In the genomic region with DNA sequence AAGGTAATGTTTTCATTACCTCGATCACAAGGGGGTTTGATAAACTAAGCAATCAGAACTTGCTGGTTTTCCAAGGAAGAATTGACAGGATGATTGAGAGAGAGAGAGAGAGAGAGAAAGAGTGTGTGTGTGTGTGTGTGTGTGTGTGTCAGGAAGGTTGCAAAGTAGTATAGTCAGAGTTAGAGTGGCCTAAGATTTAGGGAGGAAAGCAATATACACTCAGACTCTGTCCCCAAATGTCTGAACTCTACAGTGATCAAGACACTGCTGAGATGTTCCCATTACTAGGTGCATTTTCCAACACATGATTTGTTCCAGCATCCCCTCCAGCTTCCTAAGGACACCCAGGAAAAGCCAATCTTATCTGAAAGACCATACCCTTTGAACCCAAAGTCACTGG, we compare ENCODE assay signal across 17 cellular contexts.
DNase-seq lines count a peak whose midpoint lies in the region; ATAC-seq and TF ChIP-seq lines count a peak whose summit lies in the region.
"Had no signal": no experiment of that assay in that cellular context is flagged by ENCODE, and none has a peak within 500 bp of the region (broad histone marks: within the 10 kb centered on the region; RNA-seq: fewer than 3 reads in every experiment).

No MANE protein-coding gene starts in this region.

- peaks cover 21% of the 10 kb centered on the region for H3K36me3 Mint-ChIP-seq in T-helper 1 cell treated with Interleukin-12 subunit alpha and Interleukin-12 subunit beta and Interleukin-4 antibody, amounts not matched to agents 30 μg/mL and 1 μg/mL, for 36 hours (ENCODE audit: low read depth)
- peaks cover 3 to 12% (median 5%) of the 10 kb centered on the region in 3 donors for H3K36me3 Mint-ChIP-seq in CD8-positive, alpha-beta memory T cell
- H3K36me3 Mint-ChIP-seq in T-helper 2 cell treated with Interferon-gamma antibody and Interleukin-4, amounts not matched to agents 5 μg/mL and 100 μg/mL, for 36 hours (ENCODE audit: low read depth): peaks cover 13% of the 10 kb centered on the region
- no peaks in the 10 kb centered on the region for H3K36me3 Mint-ChIP-seq in central memory CD8-positive, alpha-beta T cell (ENCODE audit: insufficient read depth)
- H3K36me3 Mint-ChIP-seq: mesothelial cell of epicardium had no signal

- H3K36me3 ChIP-seq in CD8-positive, alpha-beta memory T cell (ENCODE audit: insufficient read depth, low read length): no peaks in the 10 kb centered on the region
- H3K36me3 ChIP-seq in ovary: no peaks in the 10 kb centered on the region
- H3K36me3 ChIP-seq: left ventricle myocardium inferior had no signal

- peak overlapping the region; percentile 51 for H3K4me3 Mint-ChIP-seq in T-helper 1 cell treated with Interleukin-12 subunit alpha and Interleukin-12 subunit beta and Interleukin-4 antibody, amounts not matched to agents 30 μg/mL and 1 μg/mL, for 36 hours
- H3K4me3 Mint-ChIP-seq in CD8-positive, alpha-beta memory T cell: peak overlapping the region in 6 of 7 donors; percentile 56 to 76 (median 72)
- H3K4me3 Mint-ChIP-seq in T-helper 2 cell treated with Interferon-gamma antibody and Interleukin-4, amounts not matched to agents 5 μg/mL and 100 μg/mL, for 36 hours: peak overlapping the region; percentile 64
- H3K4me3 Mint-ChIP-seq in central memory CD8-positive, alpha-beta T cell: peak overlapping the region; percentile 46
- H3K4me3 Mint-ChIP-seq: mesothelial cell of epicardium had no signal

- intact Hi-C loops in ovary (cut with DNase I): no loop called here

- no peak overlapping the region for H3K27ac ChIP-seq in CD8-positive, alpha-beta memory T cell (ENCODE audit: low read depth, low read length)
- no peak overlapping the region for H3K27ac ChIP-seq in ovary
- H3K27ac ChIP-seq: 22Rv1, left ventricle myocardium inferior had no signal

- WGBS in ovary, 3 donors: 56 to 75% (median 58%) methylated on average over 1 of the region's 1 CpG

- H3K4me1 Mint-ChIP-seq in T-helper 1 cell treated with Interleukin-12 subunit alpha and Interleukin-12 subunit beta and Interleukin-4 antibody, amounts not matched to agents 30 μg/mL and 1 μg/mL, for 36 hours (ENCODE audit: low read depth): peaks cover 77% of the 10 kb centered on the region
- H3K4me1 Mint-ChIP-seq in CD8-positive, alpha-beta memory T cell: peaks cover 63 to 94% (median 84%) of the 10 kb centered on the region in 3 donors
- peaks cover 79% of the 10 kb centered on the region for H3K4me1 Mint-ChIP-seq in T-helper 2 cell treated with Interferon-gamma antibody and Interleukin-4, amounts not matched to agents 5 μg/mL and 100 μg/mL, for 36 hours (ENCODE audit: low read depth)
- H3K4me1 Mint-ChIP-seq in central memory CD8-positive, alpha-beta T cell: peaks cover 72% of the 10 kb centered on the region
- H3K4me1 Mint-ChIP-seq: mesothelial cell of epicardium had no signal

- H3K4me3 ChIP-seq in CD8-positive, alpha-beta memory T cell (ENCODE audit: low read length): peak overlapping the region; percentile 21
- no peak overlapping the region for H3K4me3 ChIP-seq in ovary
- H3K4me3 ChIP-seq: left ventricle myocardium inferior, skin epidermis had no signal

- no peak for TF ChIP-seq POLR2A in ovary (IDR thresholded peaks at IDR 0.05)

- TF ChIP-seq CTCF in ovary (IDR thresholded peaks at IDR 0.05): no peak

- H3K9me3 Mint-ChIP-seq in T-helper 1 cell treated with Interleukin-12 subunit alpha and Interleukin-12 subunit beta and Interleukin-4 antibody, amounts not matched to agents 30 μg/mL and 1 μg/mL, for 36 hours: no peaks in the 10 kb centered on the region
- peaks cover 0 to 1% (median 0%) of the 10 kb centered on the region in 5 donors for H3K9me3 Mint-ChIP-seq in CD8-positive, alpha-beta memory T cell
- peaks cover 4% of the 10 kb centered on the region for H3K9me3 Mint-ChIP-seq in T-helper 2 cell treated with Interferon-gamma antibody and Interleukin-4, amounts not matched to agents 5 μg/mL and 100 μg/mL, for 36 hours
- H3K9me3 Mint-ChIP-seq in central memory CD8-positive, alpha-beta T cell: no peaks in the 10 kb centered on the region
- H3K9me3 Mint-ChIP-seq: mesothelial cell of epicardium had no signal

- H3K4me1 ChIP-seq in CD8-positive, alpha-beta memory T cell (ENCODE audit: insufficient read depth, low read length): peaks cover 83% of the 10 kb centered on the region
- H3K4me1 ChIP-seq in ovary (ENCODE audit: insufficient read depth): no peaks in the 10 kb centered on the region
- H3K4me1 ChIP-seq: left ventricle myocardium inferior had no signal

- DNase-seq in T-helper 1 cell (no peak), ovary (no peak), NCI-H1048 (lab: John Stamatoyannopoulos, UW) (no peak), NCI-H82 treated with DMSO at 0.1 percent for 48 hours (lab: John Stamatoyannopoulos, UW; ENCODE audit: unreplicated experiment) (no peak)
- no peak for DNase-seq in CD8-positive, alpha-beta memory T cell
- DNase-seq in T-helper 2 cell treated with Interferon-gamma antibody and Interleukin-4, amounts not matched to agents 5 μg/mL and 100 μg/mL, for 36 hours (ENCODE audit: low spot score): no peak
- no peak for DNase-seq in central memory CD8-positive, alpha-beta T cell (ENCODE audit: low spot score in 2 of 2)
- DNase-seq: Calu3, foreskin fibroblast, HCEC 1CT, left ventricle myocardium inferior, NCI-H1417 treated with DMSO at 0.1 percent for 48 hours, NCI-H526 had no signal

- peak overlapping the region; percentile 67 for H3K27ac Mint-ChIP-seq in T-helper 1 cell treated with Interleukin-12 subunit alpha and Interleukin-12 subunit beta and Interleukin-4 antibody, amounts not matched to agents 30 μg/mL and 1 μg/mL, for 36 hours
- peak overlapping the region; percentile 51 to 92 (median 84) for H3K27ac Mint-ChIP-seq in CD8-positive, alpha-beta memory T cell
- H3K27ac Mint-ChIP-seq in T-helper 2 cell treated with Interferon-gamma antibody and Interleukin-4, amounts not matched to agents 5 μg/mL and 100 μg/mL, for 36 hours: peak overlapping the region; percentile 58
- peak overlapping the region; percentile 88 for H3K27ac Mint-ChIP-seq in central memory CD8-positive, alpha-beta T cell (ENCODE audit: low read depth)
- H3K27ac Mint-ChIP-seq: mesothelial cell of epicardium had no signal

- H3K27me3 Mint-ChIP-seq in T-helper 1 cell treated with Interleukin-12 subunit alpha and Interleukin-12 subunit beta and Interleukin-4 antibody, amounts not matched to agents 30 μg/mL and 1 μg/mL, for 36 hours (ENCODE audit: low read depth): no peaks in the 10 kb centered on the region
- no peaks in the 10 kb centered on the region for H3K27me3 Mint-ChIP-seq in CD8-positive, alpha-beta memory T cell
- H3K27me3 Mint-ChIP-seq in T-helper 2 cell treated with Interferon-gamma antibody and Interleukin-4, amounts not matched to agents 5 μg/mL and 100 μg/mL, for 36 hours (ENCODE audit: low read depth): no peaks in the 10 kb centered on the region
- H3K27me3 Mint-ChIP-seq in central memory CD8-positive, alpha-beta T cell: no peaks in the 10 kb centered on the region

- POLR2A ChIA-PET in CD8-positive, alpha-beta memory T cell (lab: Charles Lee): interaction anchor here (1.4 kb wide), 1 partner anchor 11 kb away, joined by 3 read pairs; no protein-coding TSS in a partner anchor

- H3K27me3 ChIP-seq in CD8-positive, alpha-beta memory T cell (ENCODE audit: insufficient read depth, low read length, poor library complexity, severe bottlenecking): no peaks in the 10 kb centered on the region
- H3K27me3 ChIP-seq in ovary: no peaks in the 10 kb centered on the region

- CTCF ChIA-PET in CD8-positive, alpha-beta memory T cell (lab: Charles Lee): interaction anchor here (1.0 to 2.5 kb wide), 4 partner anchors 8 to 62 kb away, joined by 3 to 10 read pairs (median 4); no protein-coding TSS in a partner anchor

- H3K9me3 ChIP-seq in CD8-positive, alpha-beta memory T cell (ENCODE audit: low read length): no peaks in the 10 kb centered on the region
- no peaks in the 10 kb centered on the region for H3K9me3 ChIP-seq in ovary
- H3K9me3 ChIP-seq: left ventricle myocardium inferior had no signal

- TF ChIP-seq EP300 in ovary (IDR thresholded peaks at IDR 0.05): no peak

- ATAC-seq in central memory CD8-positive, alpha-beta T cell (replicated peaks; ENCODE audit: extremely low read depth, poor library complexity, severe bottlenecking): peak; percentile 24
